17 cellular contexts compared by ENCODE assay signal in genomic region chr11:73409431-73409830, GRCh38.
"Had no signal": no experiment of that assay in that cellular context is flagged by ENCODE, and none has a peak within 500 bp of the region (broad histone marks: within the 10 kb centered on the region; RNA-seq: fewer than 3 reads in every experiment).

No MANE protein-coding gene starts in this region.

- H3K4me1 ChIP-seq: parathyroid adenoma, vagina had no signal

- H3K27me3 Mint-ChIP-seq: activated CD4-positive, alpha-beta T cell treated with anti-CD3 and anti-CD28 coated beads for 36 hours; activated CD8-positive, alpha-beta memory T cell treated with anti-CD3 and anti-CD28 coated beads, Interleukin-2, amount 10 ng/mL, durations not matched to agents 7 days and 5 days; naive thymus-derived CD8-positive, alpha-beta T cell had no signal

- H3K4me3 ChIP-seq: coronary artery, tibial nerve, vagina had no signal

- DNase-seq: activated CD4-positive, alpha-beta T cell treated with anti-CD3 and anti-CD28 coated beads for 36 hours; activated CD4-positive, alpha-beta T cell treated with anti-CD3 and anti-CD28 coated beads, Interleukin-2, amount 50 U/mL, for 48 hours; activated CD8-positive, alpha-beta memory T cell treated with anti-CD3 and anti-CD28 coated beads, Interleukin-2, amount 10 ng/mL, durations not matched to agents 7 days and 5 days; activated naive CD4-positive, alpha-beta T cell treated with anti-CD3 and anti-CD28 coated beads for 36 hours; brain microvascular endothelial cell; effector CD8-positive, alpha-beta T cell; immature natural killer cell; mesenchymal stem cell; naive thymus-derived CD8-positive, alpha-beta T cell; stimulated activated naive CD8-positive, alpha-beta T cell treated with anti-CD3 and anti-CD28 coated beads, Interleukin-15, Interleukin-2, amounts not matched to agents 100 U/mL and 50 U/mL, for 24 hours; T-helper 2 cell had no signal

- H3K9me3 ChIP-seq: tibial nerve, vagina had no signal

- H3K27ac ChIP-seq: brain microvascular endothelial cell, coronary artery, parathyroid adenoma, tibial nerve, vagina had no signal

- H3K9me3 Mint-ChIP-seq: activated naive CD4-positive, alpha-beta T cell treated with anti-CD3 and anti-CD28 coated beads for 36 hours; immature natural killer cell; naive thymus-derived CD8-positive, alpha-beta T cell; WTC11 had no signal

- H3K4me3 Mint-ChIP-seq: activated CD4-positive, alpha-beta T cell treated with anti-CD3 and anti-CD28 coated beads for 36 hours; activated CD8-positive, alpha-beta memory T cell treated with anti-CD3 and anti-CD28 coated beads, Interleukin-2, amount 10 ng/mL, durations not matched to agents 7 days and 5 days; activated naive CD4-positive, alpha-beta T cell treated with anti-CD3 and anti-CD28 coated beads for 36 hours; immature natural killer cell; naive thymus-derived CD8-positive, alpha-beta T cell; WTC11 had no signal

- H3K4me1 Mint-ChIP-seq: activated CD4-positive, alpha-beta T cell treated with anti-CD3 and anti-CD28 coated beads for 36 hours; activated CD8-positive, alpha-beta memory T cell treated with anti-CD3 and anti-CD28 coated beads, Interleukin-2, amount 10 ng/mL, durations not matched to agents 7 days and 5 days; WTC11 had no signal

- H3K27ac Mint-ChIP-seq: activated CD4-positive, alpha-beta T cell treated with anti-CD3 and anti-CD28 coated beads for 36 hours; activated CD8-positive, alpha-beta memory T cell treated with anti-CD3 and anti-CD28 coated beads, Interleukin-2, amount 10 ng/mL, durations not matched to agents 7 days and 5 days; activated naive CD4-positive, alpha-beta T cell treated with anti-CD3 and anti-CD28 coated beads for 36 hours; immature natural killer cell; WTC11 had no signal

- ATAC-seq: activated CD4-positive, alpha-beta T cell treated with anti-CD3 and anti-CD28 coated beads for 36 hours; activated CD8-positive, alpha-beta memory T cell treated with anti-CD3 and anti-CD28 coated beads, Interleukin-2, amount 10 ng/mL, durations not matched to agents 7 days and 5 days; naive thymus-derived CD8-positive, alpha-beta T cell; sciatic nerve; stimulated activated naive CD8-positive, alpha-beta T cell treated with anti-CD3 and anti-CD28 coated beads, Interleukin-15, Interleukin-2, amounts not matched to agents 100 U/mL and 50 U/mL, for 24 hours; WTC11 had no signal
